In the genomic region with DNA sequence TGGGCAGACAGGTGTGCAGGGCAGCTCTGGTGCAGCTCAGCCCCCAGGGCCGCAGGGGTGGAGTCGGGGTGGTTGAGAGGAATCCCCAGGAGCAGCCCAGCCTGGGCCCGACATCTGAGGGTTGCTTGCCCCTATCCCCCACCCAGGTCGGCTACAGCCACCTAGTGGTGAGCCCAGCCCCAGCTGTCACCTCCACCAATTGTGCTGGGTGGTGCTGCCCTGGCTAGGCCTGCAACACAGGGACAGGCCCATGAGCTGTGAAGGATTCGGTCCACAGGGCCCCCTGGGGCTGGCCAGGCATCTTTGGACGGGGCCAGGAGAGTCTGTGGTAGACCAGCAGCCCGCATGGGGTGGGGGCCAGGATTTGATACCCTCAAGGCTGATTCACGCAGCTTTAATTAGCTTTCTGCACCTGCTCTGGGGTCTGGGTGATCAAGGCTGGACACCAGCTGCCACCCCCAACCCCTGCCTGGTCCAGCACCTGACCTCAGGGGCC, we compare ENCODE assay signal across 1 cellular context.
TF ChIP-seq lines count a peak whose summit lies in the region.

No MANE protein-coding gene starts in this region.

TF ChIP-seq in HCT116, 20 proteins besides CTCF, POLR2A, EP300 and RAD21 (continued from another document):
- TF ChIP-seq, protein P1, sequence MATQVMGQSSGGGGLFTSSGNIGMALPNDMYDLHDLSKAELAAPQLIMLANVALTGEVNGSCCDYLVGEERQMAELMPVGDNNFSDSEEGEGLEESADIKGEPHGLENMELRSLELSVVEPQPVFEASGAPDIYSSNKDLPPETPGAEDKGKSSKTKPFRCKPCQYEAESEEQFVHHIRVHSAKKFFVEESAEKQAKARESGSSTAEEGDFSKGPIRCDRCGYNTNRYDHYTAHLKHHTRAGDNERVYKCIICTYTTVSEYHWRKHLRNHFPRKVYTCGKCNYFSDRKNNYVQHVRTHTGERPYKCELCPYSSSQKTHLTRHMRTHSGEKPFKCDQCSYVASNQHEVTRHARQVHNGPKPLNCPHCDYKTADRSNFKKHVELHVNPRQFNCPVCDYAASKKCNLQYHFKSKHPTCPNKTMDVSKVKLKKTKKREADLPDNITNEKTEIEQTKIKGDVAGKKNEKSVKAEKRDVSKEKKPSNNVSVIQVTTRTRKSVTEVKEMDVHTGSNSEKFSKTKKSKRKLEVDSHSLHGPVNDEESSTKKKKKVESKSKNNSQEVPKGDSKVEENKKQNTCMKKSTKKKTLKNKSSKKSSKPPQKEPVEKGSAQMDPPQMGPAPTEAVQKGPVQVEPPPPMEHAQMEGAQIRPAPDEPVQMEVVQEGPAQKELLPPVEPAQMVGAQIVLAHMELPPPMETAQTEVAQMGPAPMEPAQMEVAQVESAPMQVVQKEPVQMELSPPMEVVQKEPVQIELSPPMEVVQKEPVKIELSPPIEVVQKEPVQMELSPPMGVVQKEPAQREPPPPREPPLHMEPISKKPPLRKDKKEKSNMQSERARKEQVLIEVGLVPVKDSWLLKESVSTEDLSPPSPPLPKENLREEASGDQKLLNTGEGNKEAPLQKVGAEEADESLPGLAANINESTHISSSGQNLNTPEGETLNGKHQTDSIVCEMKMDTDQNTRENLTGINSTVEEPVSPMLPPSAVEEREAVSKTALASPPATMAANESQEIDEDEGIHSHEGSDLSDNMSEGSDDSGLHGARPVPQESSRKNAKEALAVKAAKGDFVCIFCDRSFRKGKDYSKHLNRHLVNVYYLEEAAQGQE (IDR thresholded peaks at IDR 0.05; ENCODE audit: low read depth), result no peak
- TF ChIP-seq, protein P2, sequence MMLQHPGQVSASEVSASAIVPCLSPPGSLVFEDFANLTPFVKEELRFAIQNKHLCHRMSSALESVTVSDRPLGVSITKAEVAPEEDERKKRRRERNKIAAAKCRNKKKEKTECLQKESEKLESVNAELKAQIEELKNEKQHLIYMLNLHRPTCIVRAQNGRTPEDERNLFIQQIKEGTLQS (IDR thresholded peaks at IDR 0.05), result no peak
- TF ChIP-seq JUND (IDR thresholded peaks at IDR 0.05) (no peak), YY1 (IDR thresholded peaks at IDR 0.05; ENCODE audit: extremely low read depth, insufficient replicate concordance, low read depth, low read length) (no peak), FOSL1 (IDR thresholded peaks at IDR 0.05; ENCODE audit: low read depth) (no peak), SRF (IDR thresholded peaks at IDR 0.05; ENCODE audit: low read depth) (no peak), ZFX (IDR thresholded peaks at IDR 0.05) (no peak), TCF7L2 (IDR thresholded peaks at IDR 0.05; ENCODE audit: borderline replicate concordance, extremely low read depth, insufficient read depth, insufficient read length) (no peak), SP1 (IDR thresholded peaks at IDR 0.05; ENCODE audit: low read depth) (no peak), EGR1 (IDR thresholded peaks at IDR 0.05; ENCODE audit: low read depth) (no peak), POLR2AphosphoS5 (IDR thresholded peaks at IDR 0.05; ENCODE audit: low read depth, low read length) (no peak), SIN3A (IDR thresholded peaks at IDR 0.05; ENCODE audit: low read depth) (no peak), CEBPB (IDR thresholded peaks at IDR 0.05; ENCODE audit: low read depth) (no peak)
- TF ChIP-seq, protein P3, sequence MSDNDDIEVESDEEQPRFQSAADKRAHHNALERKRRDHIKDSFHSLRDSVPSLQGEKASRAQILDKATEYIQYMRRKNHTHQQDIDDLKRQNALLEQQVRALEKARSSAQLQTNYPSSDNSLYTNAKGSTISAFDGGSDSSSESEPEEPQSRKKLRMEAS (IDR thresholded peaks at IDR 0.05), result no peak
- TF ChIP-seq, protein P4, sequence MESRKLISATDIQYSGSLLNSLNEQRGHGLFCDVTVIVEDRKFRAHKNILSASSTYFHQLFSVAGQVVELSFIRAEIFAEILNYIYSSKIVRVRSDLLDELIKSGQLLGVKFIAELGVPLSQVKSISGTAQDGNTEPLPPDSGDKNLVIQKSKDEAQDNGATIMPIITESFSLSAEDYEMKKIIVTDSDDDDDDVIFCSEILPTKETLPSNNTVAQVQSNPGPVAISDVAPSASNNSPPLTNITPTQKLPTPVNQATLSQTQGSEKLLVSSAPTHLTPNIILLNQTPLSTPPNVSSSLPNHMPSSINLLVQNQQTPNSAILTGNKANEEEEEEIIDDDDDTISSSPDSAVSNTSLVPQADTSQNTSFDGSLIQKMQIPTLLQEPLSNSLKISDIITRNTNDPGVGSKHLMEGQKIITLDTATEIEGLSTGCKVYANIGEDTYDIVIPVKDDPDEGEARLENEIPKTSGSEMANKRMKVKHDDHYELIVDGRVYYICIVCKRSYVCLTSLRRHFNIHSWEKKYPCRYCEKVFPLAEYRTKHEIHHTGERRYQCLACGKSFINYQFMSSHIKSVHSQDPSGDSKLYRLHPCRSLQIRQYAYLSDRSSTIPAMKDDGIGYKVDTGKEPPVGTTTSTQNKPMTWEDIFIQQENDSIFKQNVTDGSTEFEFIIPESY (IDR thresholded peaks at IDR 0.05; ENCODE audit: extremely low read depth, insufficient replicate concordance, low read length), result no peak
